In genomic region chr3:118146658-118147375, GRCh38 we compare ENCODE assay signal across 28 cellular contexts.
"Had no signal": no experiment of that assay in that cellular context is flagged by ENCODE, and none has a peak within 500 bp of the region (broad histone marks: within the 10 kb centered on the region; RNA-seq: fewer than 3 reads in every experiment).

No MANE protein-coding gene starts in this region.

- H3K27me3 ChIP-seq: esophagus squamous epithelium, left lung, right atrium auricular region, uterus had no signal

- H3K4me1 ChIP-seq: esophagus squamous epithelium, left lung, lower lobe of right lung, right atrium auricular region, uterus had no signal

- H3K27ac ChIP-seq: esophagus squamous epithelium, left lung, lower lobe of right lung, right atrium auricular region, uterus had no signal

- H3K4me3 ChIP-seq: esophagus squamous epithelium, left lung, lower lobe of right lung, mucosa of descending colon, right atrium auricular region, smooth muscle cell, uterus had no signal

- DNase-seq: activated CD4-positive, alpha-beta memory T cell treated with anti-CD3 and anti-CD28 coated beads, Interleukin-2, amount 10 ng/mL, durations not matched to agents 7 days and 5 days; activated CD4-positive, alpha-beta T cell treated with anti-CD3 and anti-CD28 coated beads for 1 hour; activated CD4-positive, alpha-beta T cell treated with anti-CD3 and anti-CD28 coated beads, Interleukin-2, amount 10 ng/mL, durations not matched to agents 7 days and 5 days; activated CD8-positive, alpha-beta memory T cell treated with anti-CD3 and anti-CD28 coated beads, Interleukin-2, amount 50 U/mL, for 48 hours; activated gamma-delta T cell treated with Interleukin-2 at 50 U/mL for 16 hours; activated naive CD8-positive, alpha-beta T cell treated with anti-CD3 and anti-CD28 coated beads, Interleukin-2, amount 50 U/mL, for 24 hours; activated T-cell treated with anti-CD3 and anti-CD28 coated beads, Interleukin-2, amount 50 U/mL, for 24 hours; amygdala; caudate nucleus; cortex of kidney; esophagus squamous epithelium; foreskin melanocyte; kidney glomerular epithelial cell; left lung; lower lobe of right lung; mucosa of descending colon; stimulated activated CD4-positive, alpha-beta T cell treated with anti-CD3 and anti-CD28 coated beads, Interleukin-1b, Interleukin-23, amount 100 ng/mL, for 48 hours; stimulated activated CD4-positive, alpha-beta T cell treated with anti-CD3 and anti-CD28 coated beads, Interleukin-4, amount 100 ng/mL, for 4 hours; stimulated activated CD8-positive, alpha-beta memory T cell treated with anti-CD3 and anti-CD28 coated beads, Interleukin-4, amount 100 ng/mL, for 48 hours; stimulated activated naive CD8-positive, alpha-beta T cell treated with anti-CD3 and anti-CD28 coated beads, Interleukin-15, amount 100 ng/mL, for 72 hours; substantia nigra; uterus had no signal

- H3K4me2 ChIP-seq: smooth muscle cell had no signal

- H3K36me3 ChIP-seq: esophagus squamous epithelium, left lung, lower lobe of right lung, right atrium auricular region, uterus had no signal

- ATAC-seq: activated naive CD8-positive, alpha-beta T cell treated with anti-CD3 and anti-CD28 coated beads, Interleukin-2, amount 50 U/mL, for 24 hours; activated T-helper 17 cell treated with anti-CD3 and anti-CD28 coated beads, Interleukin-2, amount 50 U/mL, for 72 hours; left lung; lower lobe of right lung; mucosa of descending colon; natural killer cell treated with Interleukin-12 subunit alpha and Interleukin-12 subunit beta and Interleukin-15 and Interleukin-18, amount 100 ng/mL, for 72 hours; stimulated activated memory B cell treated with anti-CD40 and anti-IgM and Interleukin-4, amounts not matched to agents 10 μg/mL and 1 μg/mL and 100 μg/mL, for 72 hours; stimulated activated naive CD8-positive, alpha-beta T cell treated with anti-CD3 and anti-CD28 coated beads, Interleukin-15, amount 100 ng/mL, for 72 hours; WTC11 had no signal
